Comparison of ENCODE assay signal across 8 cellular contexts in genomic region chr4:100093091-100093866, GRCh38.
DNase-seq lines count a peak whose midpoint lies in the region; TF ChIP-seq lines count a peak whose summit lies in the region.

No MANE protein-coding gene starts in this region.

- no peaks in the 10 kb centered on the region for H3K27me3 ChIP-seq in SJCRH30
- H3K27me3 ChIP-seq in ovary: no peaks in the 10 kb centered on the region
- no peaks in the 10 kb centered on the region for H3K27me3 ChIP-seq in thyroid gland

- intact Hi-C loops in ovary (cut with DNase I): no loop called here
- intact Hi-C loops in thyroid gland (cut with DNase I): no loop called here

- CTCF ChIA-PET in HEK293T (lab: Yijun Ruan, JAX): interaction anchor here (0.6 to 1.8 kb wide), 10 partner anchors 10 to 930 kb away, joined by 3 to 12 read pairs (median 3); no protein-coding TSS in a partner anchor

- no peak for TF ChIP-seq EP300 in ovary (IDR thresholded peaks at IDR 0.05)

- no peaks in the 10 kb centered on the region for H3K36me3 ChIP-seq in SJCRH30
- H3K36me3 ChIP-seq in ovary: no peaks in the 10 kb centered on the region
- H3K36me3 ChIP-seq in thyroid gland: no peaks in the 10 kb centered on the region

- H3K4me3 ChIP-seq in SJCRH30: no peak overlapping the region
- no peak overlapping the region for H3K4me3 ChIP-seq in ovary
- H3K4me3 ChIP-seq in thyroid gland (replicated peaks in 1 of 3): no peak overlapping the region

- DNase-seq in GM04504 (ENCODE audit: low read depth) (peak; percentile 51), HEK293T (ENCODE audit: extremely low spot score) (peak; percentile 67), M059J (ENCODE audit: low read depth) (peak; percentile 85), SJCRH30 (peak; percentile 83 to 93), germinal center (ENCODE audit: low spot score) (peak; percentile 66), ovary (peak; percentile 69 to 86 (median 77)), thyroid gland (peak; percentile 93 to 94)
- DNase-seq in activated naive CD4-positive, alpha-beta T cell (lab: John Stamatoyannopoulos, UW): peak; percentile 26 to 73 (median 54)

- H3K27ac ChIP-seq in SJCRH30 (no peak overlapping the region; the same call in 1 of the 2 replicates), ovary (peak overlapping the region in 1 of 2 donors; percentile 8), thyroid gland (peak overlapping the region; percentile 70 to 79 (median 74))

- POLR2A ChIA-PET in HEK293T (lab: Yijun Ruan, JAX): interaction anchor here (0.8 kb wide), 1 partner anchor 105 kb away, joined by 3 read pairs; no protein-coding TSS in a partner anchor

- 29 to 32% (median 31%) methylated on average over 8 of the region's 8 CpGs for WGBS in ovary, 3 donors
- 26 to 30% methylated on average over 8 of the region's 8 CpGs for WGBS in thyroid gland, 2 donors

- H3K9me3 ChIP-seq in SJCRH30 (replicated peaks): no peaks in the 10 kb centered on the region
- no peaks in the 10 kb centered on the region for H3K9me3 ChIP-seq in ovary
- H3K9me3 ChIP-seq in thyroid gland: no peaks in the 10 kb centered on the region

- TF ChIP-seq POLR2A in ovary (IDR thresholded peaks at IDR 0.05): no peak
- TF ChIP-seq POLR2A in thyroid gland (IDR thresholded peaks at IDR 0.05): peak in 1 of 2 donors; percentile 16

- TF ChIP-seq CTCF in ovary (IDR thresholded peaks at IDR 0.05) (peak; percentile 59 to 61 (median 59)), thyroid gland (IDR thresholded peaks at IDR 0.05) (peak; percentile 70 to 91 (median 76))

- H3K4me1 ChIP-seq in SJCRH30 (peaks cover 7% of the 10 kb centered on the region), ovary (ENCODE audit: insufficient read depth) (peaks cover 3% of the 10 kb centered on the region), thyroid gland (peaks cover 16 to 22% of the 10 kb centered on the region in 2 donors)

TF ChIP-seq in HEK293T, 16 proteins besides CTCF, POLR2A, EP300 and RAD21:
- TF ChIP-seq PKNOX1 (IDR thresholded peaks at IDR 0.05) (no peak), ELF4 (IDR thresholded peaks at IDR 0.05) (no peak), L3MBTL2 (conservative IDR thresholded peaks at IDR 0.05) (no peak), TARDBP (IDR thresholded peaks at IDR 0.05) (no peak), ZNF384 (IDR thresholded peaks at IDR 0.05) (no peak)
TF ChIP-seq in HEK293T: peak in this region for 0.
